Comparison of ENCODE assay signal across 8 cellular contexts in genomic region chr2:74715071-74715791, GRCh38.
DNase-seq lines count a peak whose midpoint lies in the region; TF ChIP-seq lines count a peak whose summit lies in the region.

No MANE protein-coding gene starts in this region.

- H3K27me3 Mint-ChIP-seq in HFFc6 (ENCODE audit: insufficient read depth), result no peaks in the 10 kb centered on the region
- peaks cover 4% of the 10 kb centered on the region for H3K27me3 Mint-ChIP-seq in activated naive CD8-positive, alpha-beta T cell treated with anti-CD3 and anti-CD28 coated beads for 36 hours

- peak overlapping the region; percentile 83 for H3K27ac Mint-ChIP-seq in HFFc6
- no peak overlapping the region for H3K27ac Mint-ChIP-seq in activated naive CD8-positive, alpha-beta T cell treated with anti-CD3 and anti-CD28 coated beads for 36 hours

- H3K18ac ChIP-seq in trophoblast cell (ENCODE audit: low read length), result peak overlapping the region; percentile 13

- no peak overlapping the region for H3K14ac ChIP-seq in trophoblast cell (ENCODE audit: low read length)

- H3K4me1 ChIP-seq in cardiac muscle cell (ENCODE audit: low read depth) (no peaks in the 10 kb centered on the region), trophoblast cell (ENCODE audit: control insufficient read depth in 1 of 2, insufficient read depth in 2 of 2, low read length in 2 of 2) (no peaks in the 10 kb centered on the region), transverse colon (peaks cover 0 to 26% (median 8%) of the 10 kb centered on the region in 4 donors)

- no peak overlapping the region for H4K12ac ChIP-seq in trophoblast cell (ENCODE audit: low read depth, low read length)

- no peak for TF ChIP-seq EP300 in transverse colon (IDR thresholded peaks at IDR 0.05; ENCODE audit: low read depth)

- H3K36me3 ChIP-seq in GM06990 (ENCODE audit: control insufficient read depth, insufficient read depth, low read length) (no peaks in the 10 kb centered on the region), cardiac muscle cell (no peaks in the 10 kb centered on the region), trophoblast cell (ENCODE audit: control insufficient read depth in 1 of 2, insufficient read depth in 2 of 2, low read length in 2 of 2) (no peaks in the 10 kb centered on the region), transverse colon (no peaks in the 10 kb centered on the region)

- peak overlapping the region; percentile 47 for H2BK12ac ChIP-seq in trophoblast cell (ENCODE audit: low read length)

- peaks cover 13% of the 10 kb centered on the region for H3K4me1 Mint-ChIP-seq in HFFc6 (ENCODE audit: low read depth)
- peaks cover 8% of the 10 kb centered on the region for H3K4me1 Mint-ChIP-seq in activated naive CD8-positive, alpha-beta T cell treated with anti-CD3 and anti-CD28 coated beads for 36 hours

- peak; percentile 93 for TF ChIP-seq CTCF in GM06990 (IDR thresholded peaks at IDR 0.05; ENCODE audit: insufficient read depth, low read length, poor library complexity, severe bottlenecking)
- TF ChIP-seq CTCF in HFFc6 (IDR thresholded peaks at IDR 0.05), result peak; percentile 97
- peak; percentile 88 for TF ChIP-seq CTCF in cardiac muscle cell (IDR thresholded peaks at IDR 0.05; ENCODE audit: low read depth, low read length)
- peak; percentile 84 to 95 (median 90) for TF ChIP-seq CTCF in transverse colon (IDR thresholded peaks at IDR 0.05)

- H3K9me3 Mint-ChIP-seq in HFFc6, result no peaks in the 10 kb centered on the region
- no peaks in the 10 kb centered on the region for H3K9me3 Mint-ChIP-seq in activated naive CD8-positive, alpha-beta T cell treated with anti-CD3 and anti-CD28 coated beads for 36 hours

- H3K36me3 Mint-ChIP-seq in HFFc6 (ENCODE audit: low read depth), result no peaks in the 10 kb centered on the region
- H3K36me3 Mint-ChIP-seq in activated naive CD8-positive, alpha-beta T cell treated with anti-CD3 and anti-CD28 coated beads for 36 hours, result no peaks in the 10 kb centered on the region

- TF ChIP-seq POLR2A in transverse colon (IDR thresholded peaks at IDR 0.05), result no peak

- H4K91ac ChIP-seq in trophoblast cell (ENCODE audit: low read depth, low read length), result peak overlapping the region; percentile 29

- peak overlapping the region; percentile 47 for H4K8ac ChIP-seq in trophoblast cell (ENCODE audit: low read depth, low read length)

- no peak overlapping the region for H2AK5ac ChIP-seq in trophoblast cell (ENCODE audit: low read length)

- H2BK5ac ChIP-seq in trophoblast cell (ENCODE audit: low read depth, low read length, poor library complexity), result no peak overlapping the region

- peak; percentile 76 for DNase-seq in GM06990 (ENCODE audit: extremely low read depth, insufficient read length)
- peak; percentile 71 for DNase-seq in HFFc6
- peak; percentile 71 for DNase-seq in MV-4-11 (lab: John Stamatoyannopoulos, UW)
- DNase-seq in SKM-1 treated with dmso at 0.1 percent for 144 hours (lab: John Stamatoyannopoulos, UW; ENCODE audit: unreplicated experiment), result peak; percentile 79
- DNase-seq in activated naive CD8-positive, alpha-beta T cell treated with anti-CD3 and anti-CD28 coated beads for 36 hours, result peak; percentile 82
- DNase-seq in cardiac muscle cell (ENCODE audit: low read depth in 1 of 2, low spot score in 1 of 2), result peak; percentile 85 to 90
- DNase-seq in trophoblast cell, result peak; percentile 78 to 97
- DNase-seq in transverse colon, result peak; percentile 89

- H3K79me1 ChIP-seq in trophoblast cell (ENCODE audit: low read length), result no peaks in the 10 kb centered on the region

- no peaks in the 10 kb centered on the region for H3K9me3 ChIP-seq in cardiac muscle cell (ENCODE audit: low read depth)
- peaks cover 2% of the 10 kb centered on the region for H3K9me3 ChIP-seq in trophoblast cell (ENCODE audit: insufficient read depth, low read depth, low read length)
- no peaks in the 10 kb centered on the region for H3K9me3 ChIP-seq in transverse colon

- peak overlapping the region; percentile 92 for H3K4me3 Mint-ChIP-seq in HFFc6
- peak overlapping the region; percentile 77 for H3K4me3 Mint-ChIP-seq in activated naive CD8-positive, alpha-beta T cell treated with anti-CD3 and anti-CD28 coated beads for 36 hours

- intact Hi-C loops in transverse colon (cut with DNase I; ENCODE audit: low total_unique reads), result no loop called here

- H3K27me3 ChIP-seq in GM06990 (replicated peaks; ENCODE audit: control insufficient read depth, insufficient read depth, low read length) (no peaks in the 10 kb centered on the region; the same call in none of the 2 replicates), cardiac muscle cell (peaks cover 7% of the 10 kb centered on the region), trophoblast cell (ENCODE audit: insufficient read depth, low read length) (no peaks in the 10 kb centered on the region), transverse colon (no peaks in the 10 kb centered on the region)

- H3K4ac ChIP-seq in trophoblast cell (ENCODE audit: low read depth, low read length), result peak overlapping the region; percentile 36

- no CpG with 5 or more reads among the region's 56 CpGs for WGBS in trophoblast cell (ENCODE audit: extremely low coverage, insufficient coverage, insufficient read length)
- WGBS in transverse colon (ENCODE audit: low coverage in 1 of 2), 2 donors, result 0 to 1% methylated on average over 1 to 36 of the region's 56 CpGs

- H3K27ac ChIP-seq in cardiac muscle cell (no peak overlapping the region), trophoblast cell (ENCODE audit: low read depth, low read length) (no peak overlapping the region), transverse colon (peak overlapping the region; percentile 77 to 83 (median 81))

- H2AFZ ChIP-seq in trophoblast cell (ENCODE audit: insufficient read depth, low read length, poor library complexity), result peak overlapping the region; percentile 87

- H3K9ac ChIP-seq in trophoblast cell (ENCODE audit: low read length), result no peak overlapping the region

- H3K4me3 ChIP-seq in GM06990 (replicated peaks; ENCODE audit: low read depth, low read length), result peak overlapping the region; percentile 57
- peak overlapping the region; percentile 48 for H3K4me3 ChIP-seq in cardiac muscle cell
- peak overlapping the region; percentile 66 for H3K4me3 ChIP-seq in trophoblast cell (ENCODE audit: low read depth, low read length)
- H3K4me3 ChIP-seq in transverse colon, result peak overlapping the region; percentile 19 to 66 (median 55)

- H3K79me2 ChIP-seq in trophoblast cell (ENCODE audit: control insufficient read depth, insufficient read depth, low read length, poor library complexity), result no peaks in the 10 kb centered on the region

- no peak overlapping the region for H3K23ac ChIP-seq in trophoblast cell (ENCODE audit: low read length)

- in situ Hi-C loops in transverse colon (cut with MboI; ENCODE audit: low pct_ligation_motif_present in 1 of 4, low pct_unique_long_range_greater_than_20kb in 1 of 4, low sequenced_read_pairs in 3 of 4), result loop anchor here in 3 of 4 donors (5.0 to 10.0 kb wide), 2 partner anchors 160 to 162 kb away; no protein-coding TSS in a partner anchor

- H3K4me2 ChIP-seq in trophoblast cell (ENCODE audit: low read length), result peak overlapping the region; percentile 84

- H2BK120ac ChIP-seq in trophoblast cell (ENCODE audit: insufficient read depth, low read length, poor library complexity), result peak overlapping the region; percentile 64

Comparison
In these comparisons a context has a peak if more than half of its experiments do, and no peak if none do; other contexts are left out.
1. H3K27ac ChIP-seq: peak in transverse colon (4 of 4); none in cardiac muscle cell (single experiment) and trophoblast cell (single experiment).
2. Peak in every context shown above with its lines, with median percentiles within 50 percentile points of each other: DNase-seq, H3K4me3 ChIP-seq and CTCF ChIP-seq.